ENCODE assay signal across 18 cellular contexts in genomic region chr6:14023855-14024254, GRCh38.
DNase-seq lines count a peak whose midpoint lies in the region; ATAC-seq, FAIRE-seq and TF ChIP-seq lines count a peak whose summit lies in the region.
"Had no signal": no experiment of that assay in that cellular context is flagged by ENCODE, and none has a peak within 500 bp of the region (broad histone marks: within the 10 kb centered on the region; RNA-seq: fewer than 3 reads in every experiment).

No MANE protein-coding gene starts in this region.

- H3K36me3 ChIP-seq in body of pancreas (replicated peaks in 1 of 2; ENCODE audit: insufficient read depth in 1 of 2, low read depth in 2 of 2), result no peaks in the 10 kb centered on the region
- no peaks in the 10 kb centered on the region for H3K36me3 ChIP-seq in MG63
- H3K36me3 ChIP-seq in HepG2 (replicated peaks in 1 of 2; ENCODE audit: control insufficient read depth in 1 of 2, insufficient read depth in 2 of 2, low read length in 2 of 2), result no peaks in the 10 kb centered on the region

- H3K9ac ChIP-seq in HepG2 (ENCODE audit: insufficient read depth, low read depth, low read length), result no peak overlapping the region
- H3K9ac ChIP-seq: GM23248, KMS-11 had no signal

- ATAC-seq in body of pancreas (no peak), HepG2 (no peak)
- ATAC-seq: GM12878 had no signal

- TF ChIP-seq POLR2A in body of pancreas (IDR thresholded peaks at IDR 0.05) (no peak), HepG2 (IDR thresholded peaks at IDR 0.05; ENCODE audit: insufficient read depth in 1 of 2, low read depth in 2 of 2, low read length in 2 of 2) (no peak)

- no peaks in the 10 kb centered on the region for H4K20me1 ChIP-seq in HepG2 (ENCODE audit: insufficient read depth, low read length)

- POLR2A ChIA-PET in HepG2 (lab: Yijun Ruan, JAX), result no interaction called here

- H3K27me3 ChIP-seq in body of pancreas (no peaks in the 10 kb centered on the region), MG63 (no peaks in the 10 kb centered on the region), HepG2 (ENCODE audit: control insufficient read depth in 1 of 2, insufficient read depth in 2 of 2, low read length in 2 of 2) (peaks cover 7 to 37% of the 10 kb centered on the region in 2 experiments; a peak in 3 of 5 replicates)

- CTCF ChIA-PET in HepG2 (lab: Yijun Ruan, JAX; ENCODE audit: low intra/inter-chr PET ratio, low total read pairs), result no interaction called here

- no peak for TF ChIP-seq EP300 in HepG2 (IDR thresholded peaks at IDR 0.05; ENCODE audit: low read depth in 2 of 2, low read length in 2 of 2)
- TF ChIP-seq EP300 in HepG2 (CRISPR knock-in tag; IDR thresholded peaks at IDR 0.05; ENCODE audit: borderline replicate concordance), result no peak

- intact Hi-C loops in body of pancreas (cut with DNase I) (no loop called here), HepG2 (cut with micrococcal nuclease; ENCODE audit: unreplicated experiment) (no loop called here)

- peak; percentile 6 to 32 for DNase-seq in NCI-H2081 (lab: John Stamatoyannopoulos, UW)
- no peak for DNase-seq in NCI-H2081 treated with DMSO at 0.1 percent for 48 hours (lab: John Stamatoyannopoulos, UW)
- DNase-seq in NCI-H69 (lab: John Stamatoyannopoulos, UW), result peak; percentile 62
- no peak for DNase-seq in body of pancreas
- peak; percentile 65 for DNase-seq in renal cortical epithelial cell (ENCODE audit: low read depth)
- no peak for DNase-seq in MG63
- no peak for DNase-seq in HepG2 (ENCODE audit: low spot score)
- no peak for DNase-seq in hypothalamus (lab: John Stamatoyannopoulos, UW)
- DNase-seq: 8988T; CD4-positive, CD25-positive, alpha-beta regulatory T cell; DMS153; GM23248; NCI-H1436 treated with DMSO at 0.1 percent for 48 hours; NCI-H2107; NCI-H510A had no signal

- H3K27ac ChIP-seq in body of pancreas (peak overlapping the region in 3 of 4 donors; percentile 15 to 51 (median 24)), HepG2 (ENCODE audit: extremely low read length, insufficient read depth, low read length) (no peak overlapping the region)
- H3K27ac ChIP-seq: GM23248, KMS-11 had no signal

- H3K9me3 ChIP-seq in body of pancreas (no peaks in the 10 kb centered on the region), MG63 (no peaks in the 10 kb centered on the region), HepG2 (ENCODE audit: low read length) (no peaks in the 10 kb centered on the region)

- no peak overlapping the region for H3K4me2 ChIP-seq in HepG2 (ENCODE audit: low read depth, low read length)
- H3K4me2 ChIP-seq: KMS-11 had no signal

- in situ Hi-C loops in HepG2 (cut with HindIII; ENCODE audit: extremely low pct_ligation_motif_present, low pct_unique_long_range_greater_than_20kb), result no loop called here

- no TSS peak for BruUV-seq in HepG2 (replicated peaks; lab: Mats Ljungman, UMichigan)

- H3K79me2 ChIP-seq in HepG2 (ENCODE audit: insufficient read depth, low read length), result no peaks in the 10 kb centered on the region

- no peak overlapping the region for H2AFZ ChIP-seq in HepG2 (ENCODE audit: low read length)
- H2AFZ ChIP-seq: GM23248 had no signal

- H3K4me3 ChIP-seq in body of pancreas (no peak overlapping the region), MG63 (no peak overlapping the region), HepG2 (replicated peaks in 1 of 3; ENCODE audit: insufficient read depth in 1 of 3, low read depth in 2 of 3, low read length in 3 of 3) (no peak overlapping the region)
- H3K4me3 ChIP-seq: GM12878, GM23248 had no signal

- FAIRE-seq in HepG2 (lab: Jason Lieb, UNC), result no peak
- FAIRE-seq: GM12878, GM19239 had no signal

- TF ChIP-seq CTCF in body of pancreas (IDR thresholded peaks at IDR 0.05), result no peak
- TF ChIP-seq CTCF in HepG2 (CRISPR knock-in tag; IDR thresholded peaks at IDR 0.05), result no peak

- TF ChIP-seq RAD21 in HepG2 (CRISPR knock-in tag; IDR thresholded peaks at IDR 0.05), result no peak

- peaks cover 12% of the 10 kb centered on the region for H3K4me1 ChIP-seq in body of pancreas
- H3K4me1 ChIP-seq in HepG2 (ENCODE audit: insufficient read depth, low read length), result no peaks in the 10 kb centered on the region

- WGBS in body of pancreas, 2 donors, result 48 to 51% methylated on average over 3 of the region's 3 CpGs
- 7% methylated on average over 3 of the region's 3 CpGs for WGBS in HepG2 (ENCODE audit: low lambda C conversion rate)

TF ChIP-seq in HepG2, 621 proteins besides CTCF, POLR2A, EP300 and RAD21:
- TF ChIP-seq ZSCAN25 (CRISPR knock-in tag; IDR thresholded peaks at IDR 0.05), result no peak
- TF ChIP-seq EHMT2 (IDR thresholded peaks at IDR 0.05; ENCODE audit: borderline replicate concordance, low read depth, low read length), result no peak
- no peak for TF ChIP-seq SCMH1 (CRISPR knock-in tag; IDR thresholded peaks at IDR 0.05; ENCODE audit: borderline replicate concordance)
- TF ChIP-seq SNAPC2 (CRISPR knock-in tag; IDR thresholded peaks at IDR 0.05), result no peak
- TF ChIP-seq, protein P1, sequence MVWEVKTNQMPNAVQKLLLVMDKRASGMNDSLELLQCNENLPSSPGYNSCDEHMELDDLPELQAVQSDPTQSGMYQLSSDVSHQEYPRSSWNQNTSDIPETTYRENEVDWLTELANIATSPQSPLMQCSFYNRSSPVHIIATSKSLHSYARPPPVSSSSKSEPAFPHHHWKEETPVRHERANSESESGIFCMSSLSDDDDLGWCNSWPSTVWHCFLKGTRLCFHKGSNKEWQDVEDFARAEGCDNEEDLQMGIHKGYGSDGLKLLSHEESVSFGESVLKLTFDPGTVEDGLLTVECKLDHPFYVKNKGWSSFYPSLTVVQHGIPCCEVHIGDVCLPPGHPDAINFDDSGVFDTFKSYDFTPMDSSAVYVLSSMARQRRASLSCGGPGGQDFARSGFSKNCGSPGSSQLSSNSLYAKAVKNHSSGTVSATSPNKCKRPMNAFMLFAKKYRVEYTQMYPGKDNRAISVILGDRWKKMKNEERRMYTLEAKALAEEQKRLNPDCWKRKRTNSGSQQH (CRISPR knock-in tag; IDR thresholded peaks at IDR 0.05; ENCODE audit: low read depth), result no peak
- no peak for TF ChIP-seq KLF16 (CRISPR knock-in tag; IDR thresholded peaks at IDR 0.05)
- TF ChIP-seq CENPX (CRISPR knock-in tag; IDR thresholded peaks at IDR 0.05), result no peak
- TF ChIP-seq HMG20A (CRISPR knock-in tag; IDR thresholded peaks at IDR 0.05; ENCODE audit: borderline replicate concordance), result no peak
- TF ChIP-seq, protein P2, sequence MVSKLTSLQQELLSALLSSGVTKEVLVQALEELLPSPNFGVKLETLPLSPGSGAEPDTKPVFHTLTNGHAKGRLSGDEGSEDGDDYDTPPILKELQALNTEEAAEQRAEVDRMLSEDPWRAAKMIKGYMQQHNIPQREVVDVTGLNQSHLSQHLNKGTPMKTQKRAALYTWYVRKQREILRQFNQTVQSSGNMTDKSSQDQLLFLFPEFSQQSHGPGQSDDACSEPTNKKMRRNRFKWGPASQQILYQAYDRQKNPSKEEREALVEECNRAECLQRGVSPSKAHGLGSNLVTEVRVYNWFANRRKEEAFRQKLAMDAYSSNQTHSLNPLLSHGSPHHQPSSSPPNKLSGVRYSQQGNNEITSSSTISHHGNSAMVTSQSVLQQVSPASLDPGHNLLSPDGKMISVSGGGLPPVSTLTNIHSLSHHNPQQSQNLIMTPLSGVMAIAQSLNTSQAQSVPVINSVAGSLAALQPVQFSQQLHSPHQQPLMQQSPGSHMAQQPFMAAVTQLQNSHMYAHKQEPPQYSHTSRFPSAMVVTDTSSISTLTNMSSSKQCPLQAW (CRISPR knock-in tag; IDR thresholded peaks at IDR 0.05), result no peak
- TF ChIP-seq NFE2L1 (CRISPR knock-in tag; IDR thresholded peaks at IDR 0.05; ENCODE audit: borderline replicate concordance), result no peak

Comparison
In these comparisons a context has a peak if more than half of its experiments do, and no peak if none do; other contexts are left out.
1. DNase-seq: peak in NCI-H2081 (2 of 2), NCI-H69 (single experiment) and renal cortical epithelial cell (single experiment); none in NCI-H2081 treated with DMSO at 0.1 percent for 48 hours (single experiment), body of pancreas (0 of 4), MG63 (single experiment), HepG2 (single experiment) and hypothalamus (0 of 51).